In the genomic region with DNA sequence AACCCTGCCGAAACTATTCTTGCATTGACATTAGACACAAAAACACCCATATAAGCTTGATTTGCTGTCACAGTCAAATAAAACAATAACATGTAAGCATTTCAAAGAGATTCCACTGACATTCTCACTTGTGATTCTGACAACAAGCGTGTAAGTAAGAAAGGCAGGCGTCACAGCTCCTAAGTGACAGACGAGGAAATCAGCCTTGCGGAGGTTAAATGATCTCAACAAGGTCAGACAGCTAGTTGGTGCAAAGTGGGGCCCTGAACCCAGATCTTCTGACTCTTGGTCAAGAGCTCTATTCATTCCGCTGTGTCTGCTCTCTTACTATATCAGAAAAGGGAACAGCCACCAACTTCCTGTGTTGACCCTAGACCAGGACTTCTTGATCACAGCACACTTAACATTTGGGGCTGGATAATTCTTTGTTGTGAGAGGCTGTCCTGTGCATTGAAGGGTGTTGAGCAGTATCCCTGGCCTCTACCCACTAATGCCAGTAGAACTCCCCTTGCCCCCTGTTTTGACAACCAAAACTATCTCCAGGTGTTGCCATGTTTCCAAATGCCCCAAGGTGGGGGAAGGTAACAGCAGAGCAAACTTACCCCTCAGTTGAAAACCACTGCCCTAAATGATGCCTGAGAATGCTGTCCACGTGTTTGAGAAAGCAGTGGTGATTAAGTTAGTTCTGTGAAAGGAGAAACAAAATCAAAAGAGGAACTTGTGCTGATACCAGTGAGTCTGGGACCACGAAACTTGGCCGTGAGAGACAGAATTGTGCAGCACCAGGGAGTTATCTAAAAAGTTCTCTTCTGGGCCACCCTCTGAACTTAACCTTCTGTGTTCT, we compare ENCODE assay signal across 8 cellular contexts.
DNase-seq lines count a peak whose midpoint lies in the region; ATAC-seq and TF ChIP-seq lines count a peak whose summit lies in the region.

No MANE protein-coding gene starts in this region.

- no peaks in the 10 kb centered on the region for H3K4me1 ChIP-seq in mucosa of descending colon (ENCODE audit: low read depth)
- no peaks in the 10 kb centered on the region for H3K4me1 ChIP-seq in osteoblast (ENCODE audit: insufficient read depth, low read length)

- no peak overlapping the region for H2AFZ ChIP-seq in osteoblast (ENCODE audit: low read length)

- DNase-seq in SIG-M5 treated with dmso at 0.1 percent for 504 hours (lab: John Stamatoyannopoulos, UW; ENCODE audit: unreplicated experiment) = peak; percentile 69
- DNase-seq in mucosa of descending colon = no peak
- DNase-seq in stimulated activated CD4-positive, alpha-beta T cell treated with anti-CD3 and anti-CD28 coated beads, Interleukin-4, amount 100 ng/mL, for 1 hour = no peak
- DNase-seq in NCI-H1092 (lab: John Stamatoyannopoulos, UW) = no peak
- no peak for DNase-seq in osteoblast (ENCODE audit: insufficient read length, low spot score, missing footprints)

- H3K27ac ChIP-seq in osteoblast (ENCODE audit: low read depth, low read length) = no peak overlapping the region

- H3K4me3 ChIP-seq in mucosa of descending colon (no peak overlapping the region), osteoblast (ENCODE audit: insufficient read depth, low read length) (no peak overlapping the region)

- no peaks in the 10 kb centered on the region for H4K20me1 ChIP-seq in osteoblast (ENCODE audit: insufficient read depth, low read length)

- no peaks in the 10 kb centered on the region for H3K79me2 ChIP-seq in osteoblast (ENCODE audit: insufficient read depth, low read length)

- H3K36me3 ChIP-seq in mucosa of descending colon (ENCODE audit: low read depth) = no peaks in the 10 kb centered on the region
- H3K36me3 ChIP-seq in osteoblast (ENCODE audit: insufficient read depth, low read length) = no peaks in the 10 kb centered on the region

- peak; percentile 64 for ATAC-seq in GM18499 (IDR thresholded peaks at IDR 0.05; ENCODE audit: insufficient read depth, unreplicated experiment)
- ATAC-seq in HG02798 (IDR thresholded peaks at IDR 0.05; ENCODE audit: poor library complexity, unreplicated experiment) = peak; percentile 76
- peak; percentile 12 for ATAC-seq in mucosa of descending colon
- ATAC-seq in GM19035 (IDR thresholded peaks at IDR 0.05; ENCODE audit: unreplicated experiment) = no peak

- H3K9me3 ChIP-seq in mucosa of descending colon = no peaks in the 10 kb centered on the region
- peaks cover 2% of the 10 kb centered on the region for H3K9me3 ChIP-seq in osteoblast (ENCODE audit: low read depth, low read length)

- peaks cover 8% of the 10 kb centered on the region for H3K27me3 ChIP-seq in osteoblast (ENCODE audit: insufficient read depth, low read length)

- H3K4me2 ChIP-seq in osteoblast (ENCODE audit: insufficient read depth, low read length) = no peak overlapping the region

- intact Hi-C loops in mucosa of descending colon (cut with DNase I, micrococcal nuclease) = no loop called here

- TF ChIP-seq CTCF in mucosa of descending colon (IDR thresholded peaks at IDR 0.05) (no peak), osteoblast (IDR thresholded peaks at IDR 0.05; ENCODE audit: extremely low read depth, low read depth, low read length) (no peak)
